Comparison of ENCODE assay signal across 8 cellular contexts in genomic region chr11:66465371-66466224, GRCh38. TPM values are rescaled to one million over a fixed set of nuclear protein-coding genes. Genes with fewer than 3 reads are reported as not detected.
DNase-seq lines count a peak whose midpoint lies in the region; ATAC-seq and TF ChIP-seq lines count a peak whose summit lies in the region.

No MANE protein-coding gene starts in this region.

- peak overlapping the region; percentile 80 for H3K4me3 Mint-ChIP-seq in activated T-cell treated with anti-CD3 and anti-CD28 coated beads, Interleukin-2, amount 50 U/mL, for 4 hours
- peak overlapping the region; percentile 81 for H3K4me3 Mint-ChIP-seq in activated naive CD8-positive, alpha-beta T cell treated with anti-CD3 and anti-CD28 coated beads for 36 hours

- DNase-seq in activated T-cell treated with anti-CD3 and anti-CD28 coated beads, Interleukin-2, amount 50 U/mL, for 4 hours, result no peak
- DNase-seq in activated T-cell treated with anti-CD3 and anti-CD28 coated beads for 4 hours (no peak), left lung (no peak), NCI-H524 treated with DMSO at 0.1 percent for 48 hours (lab: John Stamatoyannopoulos, UW) (no peak), GF-D8 (lab: John Stamatoyannopoulos, UW) (no peak)
- no peak for DNase-seq in activated naive CD8-positive, alpha-beta T cell treated with anti-CD3 and anti-CD28 coated beads for 36 hours
- no peak for DNase-seq in effector CD4-positive, alpha-beta T cell

- no peak for TF ChIP-seq CTCF in left lung (IDR thresholded peaks at IDR 0.05)

- H3K27ac ChIP-seq in left lung, result peak overlapping the region in 1 of 2 donors; percentile 61
- no peak overlapping the region for H3K27ac ChIP-seq in thymus (ENCODE audit: low read depth)

- H3K9me3 ChIP-seq in left lung (peaks cover 0 to 2% of the 10 kb centered on the region in 2 donors), thymus (ENCODE audit: control insufficient read depth) (no peaks in the 10 kb centered on the region)

- H3K36me3 ChIP-seq in left lung (no peaks in the 10 kb centered on the region), thymus (ENCODE audit: control insufficient read depth, insufficient read depth) (no peaks in the 10 kb centered on the region)

- H3K4me1 ChIP-seq in left lung, result peaks cover 9 to 22% of the 10 kb centered on the region in 2 donors
- H3K4me1 ChIP-seq in thymus (ENCODE audit: control insufficient read depth, insufficient read depth, low read length), result peaks cover 6% of the 10 kb centered on the region

- intact Hi-C loops in left lung (cut with DNase I), result no loop called here

- H3K9me3 Mint-ChIP-seq in activated T-cell treated with anti-CD3 and anti-CD28 coated beads, Interleukin-2, amount 50 U/mL, for 4 hours, result no peaks in the 10 kb centered on the region
- H3K9me3 Mint-ChIP-seq in activated naive CD8-positive, alpha-beta T cell treated with anti-CD3 and anti-CD28 coated beads for 36 hours, result peaks cover 7% of the 10 kb centered on the region

- WGBS in thymus, result 38% methylated on average over 19 of the region's 19 CpGs

- H3K27me3 ChIP-seq in left lung, result no peaks in the 10 kb centered on the region
- H3K27me3 ChIP-seq in thymus (ENCODE audit: control insufficient read depth, insufficient read depth), result no peaks in the 10 kb centered on the region

- H3K4me3 ChIP-seq in left lung, result peak overlapping the region; percentile 48 to 63
- peak overlapping the region; percentile 68 for H3K4me3 ChIP-seq in thymus (ENCODE audit: low read length)

- no peaks in the 10 kb centered on the region for H3K27me3 Mint-ChIP-seq in activated T-cell treated with anti-CD3 and anti-CD28 coated beads, Interleukin-2, amount 50 U/mL, for 4 hours (ENCODE audit: low read depth)
- H3K27me3 Mint-ChIP-seq in activated naive CD8-positive, alpha-beta T cell treated with anti-CD3 and anti-CD28 coated beads for 36 hours, result no peaks in the 10 kb centered on the region

- peaks cover 23% of the 10 kb centered on the region for H3K4me1 Mint-ChIP-seq in activated T-cell treated with anti-CD3 and anti-CD28 coated beads, Interleukin-2, amount 50 U/mL, for 4 hours (ENCODE audit: low read depth)
- peaks cover 38% of the 10 kb centered on the region for H3K4me1 Mint-ChIP-seq in activated naive CD8-positive, alpha-beta T cell treated with anti-CD3 and anti-CD28 coated beads for 36 hours

- no peak for ATAC-seq in activated T-cell treated with anti-CD3 and anti-CD28 coated beads, Interleukin-2, amount 50 U/mL, for 4 hours
- ATAC-seq in left lung, result no peak

- H3K36me3 Mint-ChIP-seq in activated T-cell treated with anti-CD3 and anti-CD28 coated beads, Interleukin-2, amount 50 U/mL, for 4 hours (ENCODE audit: insufficient read depth), result no peaks in the 10 kb centered on the region
- H3K36me3 Mint-ChIP-seq in activated naive CD8-positive, alpha-beta T cell treated with anti-CD3 and anti-CD28 coated beads for 36 hours, result peaks cover 2% of the 10 kb centered on the region

- peak overlapping the region; percentile 60 for H3K27ac Mint-ChIP-seq in activated naive CD8-positive, alpha-beta T cell treated with anti-CD3 and anti-CD28 coated beads for 36 hours

RNA-seq across cellular contexts. Expression of gene PELI3, which starts 1.1 kb away (rescaled TPM):
- total RNA-seq in activated T-cell treated with anti-CD3 and anti-CD28 coated beads, Interleukin-2, amount 50 U/mL, for 4 hours, result 1 to 10 TPM; 4.9 to 8.5 (median 7.8) TPM
- total RNA-seq in activated naive CD8-positive, alpha-beta T cell treated with anti-CD3 and anti-CD28 coated beads for 36 hours, result 1 to 10 TPM; 5.8 to 6.4 TPM
- 10 to 100 TPM in 1 of 2 donors, 1 to 10 TPM in 1; 7.5 to 12.9 TPM for total RNA-seq in left lung
- 2.4 TPM for polyA plus RNA-seq in thymus

RNA-seq across cellular contexts. Expression of gene DPP3, which starts 14.6 kb away (rescaled TPM):
- 100 to 1,000 TPM; 123 to 142 (median 132) TPM for total RNA-seq in activated T-cell treated with anti-CD3 and anti-CD28 coated beads, Interleukin-2, amount 50 U/mL, for 4 hours
- total RNA-seq in activated naive CD8-positive, alpha-beta T cell treated with anti-CD3 and anti-CD28 coated beads for 36 hours, result 10 to 100 TPM; 70.7 to 75.3 TPM
- 10 to 100 TPM; 46.4 to 68.1 TPM for total RNA-seq in left lung
- 23.2 TPM for polyA plus RNA-seq in thymus

RNA-seq across cellular contexts. Expression of gene MRPL11, which starts 26.9 kb away (rescaled TPM):
- total RNA-seq in activated T-cell treated with anti-CD3 and anti-CD28 coated beads, Interleukin-2, amount 50 U/mL, for 4 hours, result 100 to 1,000 TPM; 124 to 141 (median 129) TPM
- 100 to 1,000 TPM; 159 to 161 TPM for total RNA-seq in activated naive CD8-positive, alpha-beta T cell treated with anti-CD3 and anti-CD28 coated beads for 36 hours
- total RNA-seq in left lung, result 10 to 100 TPM; 29.6 to 39.5 TPM
- 45.3 TPM for polyA plus RNA-seq in thymus

RNA-seq across cellular contexts. Expression of gene NPAS4, which starts 44.8 kb away (rescaled TPM):
- not detected for total RNA-seq in activated T-cell treated with anti-CD3 and anti-CD28 coated beads, Interleukin-2, amount 50 U/mL, for 4 hours
- total RNA-seq in activated naive CD8-positive, alpha-beta T cell treated with anti-CD3 and anti-CD28 coated beads for 36 hours, result under 1 TPM in 1 of 2 experiments, not detected in 1; 0.16 TPM
- under 1 TPM in 1 of 2 donors, not detected in 1; 0.64 TPM for total RNA-seq in left lung
- 0.05 TPM for polyA plus RNA-seq in thymus

RNA-seq across cellular contexts. Expression of gene BBS1, which starts 44.8 kb away (rescaled TPM):
- 10 to 100 TPM; 13.1 to 13.8 (median 13.6) TPM for total RNA-seq in activated T-cell treated with anti-CD3 and anti-CD28 coated beads, Interleukin-2, amount 50 U/mL, for 4 hours
- total RNA-seq in activated naive CD8-positive, alpha-beta T cell treated with anti-CD3 and anti-CD28 coated beads for 36 hours, result 10 to 100 TPM in 1 of 2 experiments, 1 to 10 TPM in 1; 7.7 to 13.1 TPM
- 10 to 100 TPM; 22.8 to 37.3 TPM for total RNA-seq in left lung
- 14.1 TPM for polyA plus RNA-seq in thymus
